In the genomic region with DNA sequence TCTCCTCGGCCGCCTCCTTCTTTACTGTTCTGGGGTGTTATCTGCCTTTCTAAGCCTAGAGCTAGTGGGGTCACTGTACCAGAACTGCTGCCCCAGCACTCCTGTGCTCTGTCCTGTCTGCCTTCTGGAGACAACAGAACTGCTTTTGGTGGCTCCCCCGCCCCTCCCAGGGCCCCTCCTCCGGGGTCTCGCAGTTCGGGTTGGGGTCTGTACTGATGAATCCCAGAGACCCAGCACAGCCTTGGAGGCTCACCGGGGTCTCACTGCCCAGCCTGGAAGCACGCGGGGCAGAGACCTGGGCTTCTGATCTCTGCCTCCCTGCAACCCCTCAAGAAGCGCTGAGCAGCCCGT, we compare ENCODE assay signal across 8 cellular contexts. TPM values are rescaled to one million over a fixed set of nuclear protein-coding genes. Genes with fewer than 3 reads are reported as not detected.
DNase-seq lines count a peak whose midpoint lies in the region; ATAC-seq and TF ChIP-seq lines count a peak whose summit lies in the region.

No MANE protein-coding gene starts in this region.

- no peak for TF ChIP-seq CTCF in cardiac fibroblast (IDR thresholded peaks at IDR 0.05; ENCODE audit: low read depth, low read length)
- no peak for TF ChIP-seq CTCF in vagina (IDR thresholded peaks at IDR 0.05)

- H3K27ac ChIP-seq in vagina = peak overlapping the region; percentile 73

- peak overlapping the region; percentile 64 for H3K9ac ChIP-seq in mucosa of stomach (ENCODE audit: low read length)

- ATAC-seq in Right ventricle myocardium inferior = peak; percentile 6
- no peak for ATAC-seq in left ventricle myocardium superior

- H3K36me3 ChIP-seq in mucosa of stomach (ENCODE audit: control insufficient read depth, insufficient read depth, low read length) (no peaks in the 10 kb centered on the region), vagina (no peaks in the 10 kb centered on the region)

- H3K27me3 ChIP-seq in mucosa of stomach (ENCODE audit: control insufficient read depth, insufficient read depth, low read length) (no peaks in the 10 kb centered on the region), vagina (no peaks in the 10 kb centered on the region)

- H3K9me3 ChIP-seq in mucosa of stomach (ENCODE audit: control insufficient read depth, low read length) = no peaks in the 10 kb centered on the region
- H3K9me3 ChIP-seq in vagina = no peaks in the 10 kb centered on the region

- peaks cover 64% of the 10 kb centered on the region for H3K4me1 ChIP-seq in mucosa of stomach (ENCODE audit: control insufficient read depth, insufficient read depth, low read length)
- peaks cover 22% of the 10 kb centered on the region for H3K4me1 ChIP-seq in vagina

- no peak for DNase-seq in Right ventricle myocardium inferior (ENCODE audit: missing footprints)
- DNase-seq in left ventricle myocardium superior = no peak
- no peak for DNase-seq in cardiac fibroblast (ENCODE audit: low read depth in 2 of 2)
- no peak for DNase-seq in vagina (ENCODE audit: extremely low spot score in 2 of 2)
- DNase-seq in hypothalamus (lab: John Stamatoyannopoulos, UW) = no peak
- no peak for DNase-seq in mucosa of gallbladder (ENCODE audit: low spot score)
- DNase-seq in medulla oblongata (ENCODE audit: extremely low spot score) = no peak

- H3K4me3 ChIP-seq in cardiac fibroblast (replicated peaks in 1 of 2; ENCODE audit: low read depth in 2 of 2, low read length in 2 of 2) = peak overlapping the region; percentile 32 to 48
- peak overlapping the region; percentile 65 for H3K4me3 ChIP-seq in mucosa of stomach (ENCODE audit: low read length)
- H3K4me3 ChIP-seq in vagina = peak overlapping the region; percentile 38 to 49

- no peak for TF ChIP-seq POLR2A in vagina (IDR thresholded peaks at IDR 0.05)

- intact Hi-C loops in Right ventricle myocardium inferior (cut with DNase I) = loop anchor here (1.0 to 5.0 kb wide), 4 partner anchors 105 to 501 kb away; partner anchors contain the start of gene SNRPE
- intact Hi-C loops in left ventricle myocardium superior (cut with micrococcal nuclease) = loop anchor here (2.0 to 5.0 kb wide), 2 partner anchors 151 to 200 kb away; partner anchors contain the start of gene GOLT1A
- intact Hi-C loops in vagina (cut with DNase I) = loop anchor here (5.0 kb wide), 3 partner anchors 101 to 201 kb away; no protein-coding TSS in a partner anchor

RNA-seq across cellular contexts. Expression of gene PLEKHA6, which starts 3.2 kb away (rescaled TPM):
- total RNA-seq in Right ventricle myocardium inferior (18.7 TPM), left ventricle myocardium superior (21.6 TPM), vagina (15.0 TPM), mucosa of gallbladder (115 TPM)

RNA-seq across cellular contexts. Expression of gene PPP1R15B, which starts 48.7 kb away (rescaled TPM):
- total RNA-seq in Right ventricle myocardium inferior (21.0 TPM), left ventricle myocardium superior (20.8 TPM), vagina (42.0 TPM), mucosa of gallbladder (38.8 TPM)
